In the genomic region with DNA sequence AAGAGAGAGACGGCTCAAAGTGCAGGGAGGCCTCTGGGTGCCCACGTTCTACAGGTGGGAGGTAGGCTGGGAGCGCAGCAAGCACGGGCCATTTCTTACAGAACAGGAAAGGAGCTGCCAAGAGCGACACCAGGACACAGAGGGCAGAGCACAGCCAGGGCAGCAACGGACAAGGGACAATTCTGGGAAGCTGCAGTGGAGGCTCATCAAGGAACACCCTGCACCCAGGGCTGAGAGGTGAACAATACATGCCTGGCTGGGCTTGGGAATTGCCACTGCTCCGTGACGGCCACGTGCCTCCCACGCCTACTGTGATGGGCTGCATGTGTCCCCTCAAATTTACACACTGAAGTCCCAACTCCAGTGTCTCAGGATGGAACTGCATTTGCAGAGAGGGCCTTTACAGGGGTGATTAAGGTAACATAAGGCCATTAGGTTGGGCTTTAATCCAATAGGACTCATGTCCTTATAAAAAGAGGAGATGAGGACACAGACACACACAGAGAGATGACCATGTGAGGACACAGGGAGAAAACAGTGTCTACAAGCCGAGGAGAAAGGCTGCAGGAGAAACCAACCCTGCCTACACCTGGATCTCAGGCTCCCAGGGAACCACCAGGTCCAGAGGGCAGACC, we compare ENCODE assay signal across 1 cellular context.
TF ChIP-seq lines count a peak whose summit lies in the region.

No MANE protein-coding gene starts in this region.

TF ChIP-seq in IMR-90, 13 proteins besides CTCF, POLR2A, EP300 and RAD21:
- TF ChIP-seq, protein P1, sequence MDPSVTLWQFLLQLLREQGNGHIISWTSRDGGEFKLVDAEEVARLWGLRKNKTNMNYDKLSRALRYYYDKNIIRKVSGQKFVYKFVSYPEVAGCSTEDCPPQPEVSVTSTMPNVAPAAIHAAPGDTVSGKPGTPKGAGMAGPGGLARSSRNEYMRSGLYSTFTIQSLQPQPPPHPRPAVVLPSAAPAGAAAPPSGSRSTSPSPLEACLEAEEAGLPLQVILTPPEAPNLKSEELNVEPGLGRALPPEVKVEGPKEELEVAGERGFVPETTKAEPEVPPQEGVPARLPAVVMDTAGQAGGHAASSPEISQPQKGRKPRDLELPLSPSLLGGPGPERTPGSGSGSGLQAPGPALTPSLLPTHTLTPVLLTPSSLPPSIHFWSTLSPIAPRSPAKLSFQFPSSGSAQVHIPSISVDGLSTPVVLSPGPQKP (IDR thresholded peaks at IDR 0.05; ENCODE audit: borderline replicate concordance, low read depth, low read length) = no peak
- TF ChIP-seq MAFK (IDR thresholded peaks at IDR 0.05; ENCODE audit: low read depth, low read length) = no peak
- TF ChIP-seq RFX5 (IDR thresholded peaks at IDR 0.05; ENCODE audit: low read depth, low read length) = no peak
- TF ChIP-seq BHLHE40 (IDR thresholded peaks at IDR 0.05; ENCODE audit: low read depth, low read length) = no peak
- TF ChIP-seq CHD1 (IDR thresholded peaks at IDR 0.05; ENCODE audit: low read depth, low read length) = no peak
- no peak for TF ChIP-seq CEBPB (IDR thresholded peaks at IDR 0.05; ENCODE audit: low read depth, low read length)
- no peak for TF ChIP-seq MAZ (IDR thresholded peaks at IDR 0.05; ENCODE audit: borderline replicate concordance, low read depth, low read length)
- TF ChIP-seq MXI1 (IDR thresholded peaks at IDR 0.05; ENCODE audit: borderline replicate concordance, low read depth, low read length) = no peak
- TF ChIP-seq SMC3 (IDR thresholded peaks at IDR 0.05; ENCODE audit: low read depth, low read length) = no peak
- no peak for TF ChIP-seq RCOR1 (IDR thresholded peaks at IDR 0.05; ENCODE audit: insufficient replicate concordance, low read length)
- TF ChIP-seq, protein P2, sequence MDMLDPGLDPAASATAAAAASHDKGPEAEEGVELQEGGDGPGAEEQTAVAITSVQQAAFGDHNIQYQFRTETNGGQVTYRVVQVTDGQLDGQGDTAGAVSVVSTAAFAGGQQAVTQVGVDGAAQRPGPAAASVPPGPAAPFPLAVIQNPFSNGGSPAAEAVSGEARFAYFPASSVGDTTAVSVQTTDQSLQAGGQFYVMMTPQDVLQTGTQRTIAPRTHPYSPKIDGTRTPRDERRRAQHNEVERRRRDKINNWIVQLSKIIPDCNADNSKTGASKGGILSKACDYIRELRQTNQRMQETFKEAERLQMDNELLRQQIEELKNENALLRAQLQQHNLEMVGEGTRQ (IDR thresholded peaks at IDR 0.05; ENCODE audit: low read depth, low read length) = no peak
- no peak for TF ChIP-seq NFE2L2 (IDR thresholded peaks at IDR 0.05; ENCODE audit: low read depth, low read length)
- TF ChIP-seq FOS (IDR thresholded peaks at IDR 0.05; ENCODE audit: low read depth, low read length) = no peak
